In genomic region chr1:10497109-10497508, GRCh38 we compare ENCODE assay signal across 13 cellular contexts. TPM values are rescaled to one million over a fixed set of nuclear protein-coding genes. Genes with fewer than 3 reads are reported as not detected.
DNase-seq lines count a peak whose midpoint lies in the region; ATAC-seq and TF ChIP-seq lines count a peak whose summit lies in the region.
"Had no signal": no experiment of that assay in that cellular context is flagged by ENCODE, and none has a peak within 500 bp of the region (broad histone marks: within the 10 kb centered on the region; RNA-seq: fewer than 3 reads in every experiment).

No MANE protein-coding gene starts in this region.

- peaks cover 0 to 7% (median 2%) of the 10 kb centered on the region in 3 donors for H3K36me3 Mint-ChIP-seq in CD8-positive, alpha-beta memory T cell
- H3K36me3 Mint-ChIP-seq in natural killer cell treated with Interleukin-12 subunit alpha and Interleukin-12 subunit beta and Interleukin-15 and Interleukin-18, amount 100 ng/mL, for 72 hours = no peaks in the 10 kb centered on the region
- H3K36me3 Mint-ChIP-seq in osteocyte (ENCODE audit: unreplicated experiment) = no peaks in the 10 kb centered on the region

- no peak overlapping the region for H3K27ac ChIP-seq in CD8-positive, alpha-beta memory T cell (ENCODE audit: low read depth, low read length)
- peak overlapping the region; percentile 21 for H3K27ac ChIP-seq in mammary epithelial cell (ENCODE audit: insufficient read depth, low read depth, low read length)

- CTCF ChIA-PET in CD8-positive, alpha-beta memory T cell (lab: Charles Lee) = interaction anchor here (1.2 to 3.4 kb wide), 4 partner anchors 11 to 369 kb away, joined by 3 to 27 read pairs (median 14); no protein-coding TSS in a partner anchor
- CTCF ChIA-PET in mammary epithelial cell (lab: Charles Lee; ENCODE audit: low non-redundant PET) = no interaction called here

- 96% methylated on average over 4 of the region's 7 CpGs for WGBS in mammary epithelial cell (ENCODE audit: low coverage, missing lambda C conversion rate)

- ATAC-seq in natural killer cell treated with Interleukin-12 subunit alpha and Interleukin-12 subunit beta and Interleukin-15 and Interleukin-18, amount 100 ng/mL, for 72 hours = no peak
- ATAC-seq in HG03196 (IDR thresholded peaks at IDR 0.05; ENCODE audit: unreplicated experiment) = no peak

- H3K9me3 ChIP-seq in CD8-positive, alpha-beta memory T cell (ENCODE audit: low read length) = no peaks in the 10 kb centered on the region
- no peaks in the 10 kb centered on the region for H3K9me3 ChIP-seq in mammary epithelial cell (replicated peaks; ENCODE audit: insufficient read depth, low read length)

- H3K4me1 Mint-ChIP-seq in CD8-positive, alpha-beta memory T cell = peaks cover 49 to 63% (median 54%) of the 10 kb centered on the region in 3 donors
- peaks cover 33 to 48% of the 10 kb centered on the region in 2 donors for H3K4me1 Mint-ChIP-seq in natural killer cell treated with Interleukin-12 subunit alpha and Interleukin-12 subunit beta and Interleukin-15 and Interleukin-18, amount 100 ng/mL, for 72 hours (ENCODE audit: low read depth in 2 of 2)
- peaks cover 11% of the 10 kb centered on the region for H3K4me1 Mint-ChIP-seq in osteocyte (ENCODE audit: unreplicated experiment)

- peak overlapping the region in 4 of 7 donors; percentile 44 to 59 (median 47) for H3K4me3 Mint-ChIP-seq in CD8-positive, alpha-beta memory T cell
- peak overlapping the region; percentile 20 for H3K4me3 Mint-ChIP-seq in natural killer cell treated with Interleukin-12 subunit alpha and Interleukin-12 subunit beta and Interleukin-15 and Interleukin-18, amount 100 ng/mL, for 72 hours
- H3K4me3 Mint-ChIP-seq in osteocyte (ENCODE audit: unreplicated experiment) = no peak overlapping the region

- no peak overlapping the region for H2AFZ ChIP-seq in mammary epithelial cell (ENCODE audit: low read depth, low read length)

- no peak overlapping the region for H3K4me2 ChIP-seq in mammary epithelial cell (ENCODE audit: insufficient read depth, low read depth, low read length)

- H4K20me1 ChIP-seq in mammary epithelial cell (ENCODE audit: insufficient read depth, low read length) = no peaks in the 10 kb centered on the region

- H3K9ac ChIP-seq in mammary epithelial cell (ENCODE audit: insufficient read depth, low read length) = no peak overlapping the region

- H3K9me3 Mint-ChIP-seq in CD8-positive, alpha-beta memory T cell = no peaks in the 10 kb centered on the region
- H3K9me3 Mint-ChIP-seq in natural killer cell treated with Interleukin-12 subunit alpha and Interleukin-12 subunit beta and Interleukin-15 and Interleukin-18, amount 100 ng/mL, for 72 hours = no peaks in the 10 kb centered on the region
- no peaks in the 10 kb centered on the region for H3K9me3 Mint-ChIP-seq in osteocyte (ENCODE audit: unreplicated experiment)

- no peaks in the 10 kb centered on the region for H3K36me3 ChIP-seq in CD8-positive, alpha-beta memory T cell (ENCODE audit: insufficient read depth, low read length)
- no peaks in the 10 kb centered on the region for H3K36me3 ChIP-seq in mammary epithelial cell (ENCODE audit: insufficient read depth, low read length)

- POLR2A ChIA-PET in CD8-positive, alpha-beta memory T cell (lab: Charles Lee) = interaction anchor here (1.0 to 1.7 kb wide), 3 partner anchors 11 to 17 kb away, joined by 3 to 4 read pairs (median 4); no protein-coding TSS in a partner anchor

- no TSS peak for BruUV-seq in mammary epithelial cell (replicated peaks; lab: Mats Ljungman, UMichigan)

- H3K79me2 ChIP-seq in mammary epithelial cell (ENCODE audit: insufficient read depth, low read length) = peaks cover 88% of the 10 kb centered on the region

- no peaks in the 10 kb centered on the region for H3K27me3 Mint-ChIP-seq in CD8-positive, alpha-beta memory T cell
- no peaks in the 10 kb centered on the region for H3K27me3 Mint-ChIP-seq in natural killer cell treated with Interleukin-12 subunit alpha and Interleukin-12 subunit beta and Interleukin-15 and Interleukin-18, amount 100 ng/mL, for 72 hours
- no peaks in the 10 kb centered on the region for H3K27me3 Mint-ChIP-seq in osteocyte (ENCODE audit: unreplicated experiment)

- H3K4me3 ChIP-seq in CD8-positive, alpha-beta memory T cell (ENCODE audit: low read length) = no peak overlapping the region
- H3K4me3 ChIP-seq in Jurkat, Clone E6-1 (ENCODE audit: low read length) = no peak overlapping the region
- no peak overlapping the region for H3K4me3 ChIP-seq in mammary epithelial cell (replicated peaks in 1 of 3; ENCODE audit: insufficient read depth in 1 of 3, low read depth in 2 of 3, low read length in 3 of 3)

- dilution Hi-C loops in mammary epithelial cell (cut with HindIII; ENCODE audit: low sequenced_read_pairs) = no loop called here

- intact Hi-C loops in mammary epithelial cell (cut with micrococcal nuclease) = no loop called here

- TF ChIP-seq CTCF in mammary epithelial cell (conservative IDR thresholded peaks at IDR 0.05 in 1 of 2, IDR thresholded peaks at IDR 0.05 in 1 of 2; ENCODE audit: extremely low read depth in 1 of 2, insufficient read depth in 1 of 2, low read depth in 1 of 2, low read length in 2 of 2) (no peak), osteocyte (IDR thresholded peaks at IDR 0.05) (no peak)

- no peaks in the 10 kb centered on the region for H3K27me3 ChIP-seq in CD8-positive, alpha-beta memory T cell (ENCODE audit: insufficient read depth, low read length, poor library complexity, severe bottlenecking)
- H3K27me3 ChIP-seq in mammary epithelial cell (ENCODE audit: insufficient read depth, low read length) = no peaks in the 10 kb centered on the region

- DNase-seq in CD8-positive, alpha-beta memory T cell = peak in 4 of 5 donors; percentile 26 to 55 (median 30)
- peak; percentile 72 for DNase-seq in Jurkat, Clone E6-1 (ENCODE audit: low read depth, low spot score)
- DNase-seq in mammary epithelial cell (no peak), osteocyte (ENCODE audit: extremely low spot score, unreplicated experiment) (no peak), pons (ENCODE audit: low spot score) (no peak)
- DNase-seq in natural killer cell treated with Interleukin-12 subunit alpha and Interleukin-12 subunit beta and Interleukin-15 and Interleukin-18, amount 100 ng/mL, for 72 hours (ENCODE audit: low spot score) = no peak
- DNase-seq: NCI-H1436, NCI-H2029 treated with DMSO at 0.1 percent for 48 hours, NCI-H510A treated with DMSO at 0.1 percent for 48 hours had no signal

- peaks cover 18% of the 10 kb centered on the region for H3K4me1 ChIP-seq in CD8-positive, alpha-beta memory T cell (ENCODE audit: insufficient read depth, low read length)
- H3K4me1 ChIP-seq in mammary epithelial cell (ENCODE audit: insufficient read depth, low read length) = peaks cover 27% of the 10 kb centered on the region

- peak overlapping the region; percentile 45 to 92 (median 76) for H3K27ac Mint-ChIP-seq in CD8-positive, alpha-beta memory T cell
- H3K27ac Mint-ChIP-seq in natural killer cell treated with Interleukin-12 subunit alpha and Interleukin-12 subunit beta and Interleukin-15 and Interleukin-18, amount 100 ng/mL, for 72 hours = no peak overlapping the region
- no peak overlapping the region for H3K27ac Mint-ChIP-seq in osteocyte (ENCODE audit: unreplicated experiment)

- in situ Hi-C loops in mammary epithelial cell (cut with MboI; ENCODE audit: low sequenced_read_pairs in 2 of 2) = loop anchor here (5.0 to 10.0 kb wide), 3 partner anchors 62 to 122 kb away; partner anchors contain the start of gene CENPS (in 2 of the 2)

RNA-seq across cellular contexts. Expression of gene PEX14, which starts 22.4 kb away (rescaled TPM):
- total RNA-seq in CD8-positive, alpha-beta memory T cell = 10 to 100 TPM; 18.2 to 22.2 TPM
- 5.1 TPM for polyA plus RNA-seq in CD8-positive, alpha-beta memory T cell
- 22.4 TPM for polyA plus RNA-seq in Jurkat, Clone E6-1 (2012; ENCODE audit: insufficient read depth, insufficient read length)
- total RNA-seq in mammary epithelial cell (10 to 100 TPM; 21.0 to 28.0 TPM), osteocyte (22.2 and 23.8 TPM in 2 replicates)
- polyA plus RNA-seq in mammary epithelial cell = 17.0 TPM
- 5.2 TPM for polyA minus RNA-seq in mammary epithelial cell
- 10 to 100 TPM; 20.7 to 23.7 TPM for total RNA-seq in natural killer cell treated with Interleukin-12 subunit alpha and Interleukin-12 subunit beta and Interleukin-15 and Interleukin-18, amount 100 ng/mL, for 72 hours

RNA-seq across cellular contexts. Expression of gene DFFA, which starts 24.8 kb away (rescaled TPM):
- 10 to 100 TPM; 67.7 to 69.1 TPM for total RNA-seq in CD8-positive, alpha-beta memory T cell
- 40.4 TPM for polyA plus RNA-seq in CD8-positive, alpha-beta memory T cell
- polyA plus RNA-seq in Jurkat, Clone E6-1 (2012; ENCODE audit: insufficient read depth, insufficient read length) = 50.4 TPM
- 10 to 100 TPM; 49.8 to 71.8 TPM for total RNA-seq in mammary epithelial cell
- 60.8 TPM for polyA plus RNA-seq in mammary epithelial cell
- polyA minus RNA-seq in mammary epithelial cell = 42.6 TPM
- total RNA-seq in natural killer cell treated with Interleukin-12 subunit alpha and Interleukin-12 subunit beta and Interleukin-15 and Interleukin-18, amount 100 ng/mL, for 72 hours = 10 to 100 TPM; 40.0 to 59.4 TPM
- total RNA-seq in osteocyte = 39.6 and 39.8 TPM in 2 replicates

RNA-seq across cellular contexts. Expression of gene CORT, which starts 47.3 kb away (rescaled TPM):
- total RNA-seq in CD8-positive, alpha-beta memory T cell = under 1 TPM in 1 of 2 experiments, not detected in 1; 0.71 TPM
- polyA plus RNA-seq in CD8-positive, alpha-beta memory T cell = not detected
- not detected for polyA plus RNA-seq in Jurkat, Clone E6-1 (2012; ENCODE audit: insufficient read depth, insufficient read length)
- total RNA-seq in mammary epithelial cell (under 1 TPM; 0.31 to 0.33 TPM), osteocyte (0.40 and 0.68 TPM in 2 replicates)
- 0.08 TPM for polyA plus RNA-seq in mammary epithelial cell
- not detected for polyA minus RNA-seq in mammary epithelial cell
- under 1 TPM; 0.45 to 0.61 TPM for total RNA-seq in natural killer cell treated with Interleukin-12 subunit alpha and Interleukin-12 subunit beta and Interleukin-15 and Interleukin-18, amount 100 ng/mL, for 72 hours
- total RNA-seq: LHCN-M2 had no signal
- polyA plus RNA-seq: AG04450, BJ had no signal

Comparison
In these comparisons a context has a peak if more than half of its experiments do, and no peak if none do; other contexts are left out.
1. DNase-seq: peak in CD8-positive, alpha-beta memory T cell (4 of 5) and Jurkat, Clone E6-1 (single experiment); none in mammary epithelial cell (single experiment), natural killer cell treated with Interleukin-12 subunit alpha and Interleukin-12 subunit beta and Interleukin-15 and Interleukin-18, amount 100 ng/mL, for 72 hours (single experiment), osteocyte (single experiment) and pons (single experiment).
2. H3K27ac Mint-ChIP-seq: peak in CD8-positive, alpha-beta memory T cell (8 of 8); none in natural killer cell treated with Interleukin-12 subunit alpha and Interleukin-12 subunit beta and Interleukin-15 and Interleukin-18, amount 100 ng/mL, for 72 hours (0 of 2) and osteocyte (single experiment).